8 cellular contexts compared by ENCODE assay signal in genomic region chr17:40362696-40363479, GRCh38. TPM values are rescaled to one million over a fixed set of nuclear protein-coding genes. Genes with fewer than 3 reads are reported as not detected.
DNase-seq lines count a peak whose midpoint lies in the region; ATAC-seq and TF ChIP-seq lines count a peak whose summit lies in the region.

No MANE protein-coding gene starts in this region.

- no peak for DNase-seq in AG04449 (ENCODE audit: low read depth, low spot score)
- DNase-seq in activated T-cell treated with anti-CD3 and anti-CD28 coated beads, Interleukin-2, amount 50 U/mL, for 1 hour: peak; percentile 83
- peak; percentile 69 to 72 for DNase-seq in fibroblast of lung (ENCODE audit: low read depth in 2 of 2)
- no peak for DNase-seq in tibial artery

- H3K9me3 ChIP-seq in OCI-LY3 (ENCODE audit: insufficient read depth, low read length) (no peaks in the 10 kb centered on the region), fibroblast of lung (ENCODE audit: control insufficient read depth, insufficient read depth, low read depth, low read length) (no peaks in the 10 kb centered on the region), neutrophil (no peaks in the 10 kb centered on the region), tibial artery (no peaks in the 10 kb centered on the region)

- ATAC-seq in GM18861 (IDR thresholded peaks at IDR 0.05; ENCODE audit: unreplicated experiment): peak; percentile 56
- peak; percentile 64 for ATAC-seq in HG03442 (IDR thresholded peaks at IDR 0.05; ENCODE audit: unreplicated experiment)

- no peak overlapping the region for H3K27ac ChIP-seq in OCI-LY3 (ENCODE audit: low read length)
- H3K27ac ChIP-seq in fibroblast of lung (ENCODE audit: insufficient read depth, low read length): no peak overlapping the region
- H3K27ac ChIP-seq in neutrophil: no peak overlapping the region
- no peak overlapping the region for H3K27ac ChIP-seq in tibial artery

- H3K36me3 ChIP-seq in OCI-LY3 (replicated peaks; ENCODE audit: low read depth, low read length) (no peaks in the 10 kb centered on the region), fibroblast of lung (ENCODE audit: control insufficient read depth, insufficient read depth, low read length) (no peaks in the 10 kb centered on the region), neutrophil (no peaks in the 10 kb centered on the region), tibial artery (no peaks in the 10 kb centered on the region)

- CTCF ChIA-PET in AG04449 (lab: Yijun Ruan, JAX): interaction anchor here (0.7 to 23.6 kb wide), 20 partner anchors 8 to 1303 kb away, joined by 3 to 649 read pairs (median 5); partner anchors contain the start of genes RARA and TOP2A

- peak overlapping the region; percentile 51 for H3K9ac ChIP-seq in OCI-LY3 (ENCODE audit: low read length)
- H3K9ac ChIP-seq in fibroblast of lung (ENCODE audit: insufficient read depth, low read length): peak overlapping the region; percentile 55

- H3K4me3 ChIP-seq in AG04449 (ENCODE audit: low read depth, low read length) (peak overlapping the region; percentile 59), OCI-LY3 (ENCODE audit: low read length) (peak overlapping the region; percentile 88), fibroblast of lung (replicated peaks in 1 of 4; ENCODE audit: control extremely low read depth in 1 of 4, insufficient read depth in 1 of 4, low read depth in 3 of 4, low read length in 4 of 4) (peak overlapping the region in 3 of 4 experiments; percentile 32 to 59 (median 55)), neutrophil (ENCODE audit: low read depth in 1 of 2, low read length in 1 of 2) (peak overlapping the region; percentile 43 to 55), tibial artery (peak overlapping the region; percentile 48 to 57)

- peak overlapping the region; percentile 87 for H3K4me2 ChIP-seq in OCI-LY3 (ENCODE audit: low read length)
- peak overlapping the region; percentile 93 for H3K4me2 ChIP-seq in fibroblast of lung (ENCODE audit: extremely low read depth, insufficient read depth, low read length)

- H3K79me2 ChIP-seq in OCI-LY3 (ENCODE audit: low read length) (no peaks in the 10 kb centered on the region), fibroblast of lung (ENCODE audit: control insufficient read depth, insufficient read depth, low read length) (no peaks in the 10 kb centered on the region)

- H4K20me1 ChIP-seq in OCI-LY3 (ENCODE audit: insufficient read depth, low read length) (no peaks in the 10 kb centered on the region), fibroblast of lung (ENCODE audit: control insufficient read depth, extremely low read depth, insufficient read depth, low read length) (no peaks in the 10 kb centered on the region)

- peak; percentile 92 for TF ChIP-seq CTCF in AG04449 (IDR thresholded peaks at IDR 0.05; ENCODE audit: insufficient read depth, low read length, missing control alignments)
- TF ChIP-seq CTCF in OCI-LY3 (IDR thresholded peaks at IDR 0.05; ENCODE audit: low read depth, low read length): peak; percentile 86
- peak; percentile 52 to 55 for TF ChIP-seq CTCF in fibroblast of lung (conservative IDR thresholded peaks at IDR 0.05 in 1 of 2, IDR thresholded peaks at IDR 0.05 in 1 of 2; ENCODE audit: low read depth in 1 of 2, low read length in 2 of 2)
- TF ChIP-seq CTCF in neutrophil (IDR thresholded peaks at IDR 0.05): peak; percentile 46
- TF ChIP-seq CTCF in tibial artery (IDR thresholded peaks at IDR 0.05): peak; percentile 33 to 36

- POLR2A ChIA-PET in AG04449 (lab: Yijun Ruan, JAX): interaction anchor here (0.6 kb wide), 2 partner anchors 10 to 166 kb away, joined by 3 read pairs; no protein-coding TSS in a partner anchor

- no peaks in the 10 kb centered on the region for H3K27me3 ChIP-seq in OCI-LY3 (ENCODE audit: low read depth, low read length)
- no peaks in the 10 kb centered on the region for H3K27me3 ChIP-seq in fibroblast of lung (ENCODE audit: control insufficient read depth, insufficient read depth, low read length)
- peaks cover 76% of the 10 kb centered on the region for H3K27me3 ChIP-seq in neutrophil
- peaks cover 0 to 15% of the 10 kb centered on the region in 2 donors for H3K27me3 ChIP-seq in tibial artery

- H2AFZ ChIP-seq in OCI-LY3 (ENCODE audit: low read depth, low read length) (peak overlapping the region; percentile 93), fibroblast of lung (ENCODE audit: low read length) (no peak overlapping the region)

- intact Hi-C loops in tibial artery (cut with DNase I; ENCODE audit: low total_unique reads): no loop called here

- H3K4me1 ChIP-seq in OCI-LY3 (ENCODE audit: low read length): peaks cover 25% of the 10 kb centered on the region
- H3K4me1 ChIP-seq in fibroblast of lung (ENCODE audit: control insufficient read depth, extremely low read depth, insufficient read depth, low read length): peaks cover 7% of the 10 kb centered on the region
- H3K4me1 ChIP-seq in neutrophil (ENCODE audit: control insufficient read depth in 1 of 2, insufficient read depth in 1 of 2, low read depth in 1 of 2, low read length in 1 of 2): peaks cover 15 to 25% of the 10 kb centered on the region in 2 experiments
- H3K4me1 ChIP-seq in tibial artery: peaks cover 0 to 25% (median 16%) of the 10 kb centered on the region in 4 donors

RNA-seq across cellular contexts. Expression of gene GJD3, which starts 1.6 kb away (rescaled TPM):
- total RNA-seq in fibroblast of lung: 3.9 and 4.3 TPM in 2 replicates
- polyA plus RNA-seq in fibroblast of lung: 0.16 and 0.99 TPM in 2 replicates
- 0.36 TPM in 1 of 2 replicates, not detected in the other for polyA plus RNA-seq in fibroblast of lung (2012)
- polyA minus RNA-seq in fibroblast of lung (ENCODE audit: low replicate concordance): 0.63 TPM in 1 of 2 replicates, not detected in the other

RNA-seq across cellular contexts. Expression of gene RARA, which starts 53.9 kb away (rescaled TPM):
- 7.8 and 10.5 TPM in 2 replicates for total RNA-seq in fibroblast of lung
- 7.0 and 7.6 TPM in 2 replicates for polyA plus RNA-seq in fibroblast of lung
- 27.6 and 29.8 TPM in 2 replicates for polyA plus RNA-seq in fibroblast of lung (2012)
- polyA minus RNA-seq in fibroblast of lung (ENCODE audit: low replicate concordance): 39.2 and 44.6 TPM in 2 replicates

RNA-seq across cellular contexts. Expression of gene TOP2A, which starts 54.8 kb away (rescaled TPM):
- 4.9 and 41.6 TPM in 2 replicates for total RNA-seq in fibroblast of lung
- 39.2 and 122 TPM in 2 replicates for polyA plus RNA-seq in fibroblast of lung
- polyA plus RNA-seq in fibroblast of lung (2012): 30.2 and 100 TPM in 2 replicates
- polyA minus RNA-seq in fibroblast of lung (ENCODE audit: low replicate concordance): 5.8 and 7.9 TPM in 2 replicates

Comparison
In these comparisons a context has a peak if more than half of its experiments do, and no peak if none do; other contexts are left out.
1. DNase-seq: peak in activated T-cell treated with anti-CD3 and anti-CD28 coated beads, Interleukin-2, amount 50 U/mL, for 1 hour (single experiment) and fibroblast of lung (2 of 2); none in AG04449 (single experiment) and tibial artery (0 of 2).
2. CTCF ChIP-seq: peak in every context shown above with its lines; median percentile 92 in AG04449; 86 in OCI-LY3; 54 in fibroblast of lung; 46 in neutrophil; 34 in tibial artery.
3. Peak in every context shown above with its lines, with median percentiles within 50 percentile points of each other: H3K4me3 ChIP-seq.